Comparison of ENCODE assay signal across 14 cellular contexts in the genomic region with DNA sequence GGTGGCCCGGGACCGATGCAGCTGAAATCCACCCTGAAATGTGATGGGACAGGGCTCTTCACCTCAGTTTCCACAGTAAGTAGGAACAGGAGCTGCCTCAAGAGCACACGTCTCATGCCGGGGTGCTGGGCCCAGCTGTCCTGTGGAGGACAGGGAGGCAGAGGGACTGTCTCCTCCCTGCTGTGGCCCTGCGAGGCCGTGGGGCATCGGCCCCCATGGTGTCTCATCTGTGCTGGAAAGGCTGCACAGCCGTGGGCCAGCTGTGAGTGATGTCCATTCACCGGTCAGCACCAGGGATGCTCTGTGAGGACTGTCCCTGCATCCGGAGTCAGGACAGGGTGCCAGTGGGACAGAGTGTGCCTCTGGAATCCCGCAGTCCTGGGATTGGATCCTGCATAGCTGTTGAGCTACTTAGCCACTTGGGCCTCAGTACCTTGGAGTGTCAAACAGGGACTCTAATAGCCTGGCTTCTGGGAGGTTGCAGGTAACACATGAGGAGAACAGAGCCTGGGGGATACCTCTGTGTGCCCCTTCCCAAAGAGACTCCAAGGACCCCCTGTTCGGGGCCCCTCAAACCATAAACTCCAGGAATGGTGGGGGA. TPM values are rescaled to one million over a fixed set of nuclear protein-coding genes. Genes with fewer than 3 reads are reported as not detected.
DNase-seq lines count a peak whose midpoint lies in the region; ATAC-seq and TF ChIP-seq lines count a peak whose summit lies in the region.
"Had no signal": no experiment of that assay in that cellular context is flagged by ENCODE, and none has a peak within 500 bp of the region (broad histone marks: within the 10 kb centered on the region; RNA-seq: fewer than 3 reads in every experiment).

No MANE protein-coding gene starts in this region.

- TF ChIP-seq CTCF in smooth muscle cell (IDR thresholded peaks at IDR 0.05; ENCODE audit: borderline replicate concordance, insufficient read depth, poor library complexity, severe bottlenecking) (no peak), HFFc6 (IDR thresholded peaks at IDR 0.05) (no peak)

- H3K4me2 ChIP-seq in smooth muscle cell: no peak overlapping the region
- H3K4me2 ChIP-seq: KMS-11 had no signal

- H3K27ac ChIP-seq in smooth muscle cell (ENCODE audit: low read depth): no peak overlapping the region
- H3K27ac ChIP-seq: epithelial cell of prostate, heart left ventricle, KMS-11, testis had no signal

- no peaks in the 10 kb centered on the region for H3K79me2 ChIP-seq in smooth muscle cell (ENCODE audit: low read depth)

- H4K20me1 ChIP-seq in smooth muscle cell (ENCODE audit: low read depth): no peaks in the 10 kb centered on the region

- H3K9me3 ChIP-seq in smooth muscle cell (replicated peaks; ENCODE audit: low read depth): no peaks in the 10 kb centered on the region
- H3K9me3 ChIP-seq: heart left ventricle, testis had no signal

- no peaks in the 10 kb centered on the region for H3F3A ChIP-seq in smooth muscle cell (ENCODE audit: low read depth)

- ATAC-seq in activated naive CD8-positive, alpha-beta T cell treated with anti-CD3 and anti-CD28 coated beads, Interleukin-2, amount 10 ng/mL, durations not matched to agents 7 days and 5 days (ENCODE audit: low read depth): peak; percentile 4
- no peak for ATAC-seq in activated naive CD8-positive, alpha-beta T cell treated with anti-CD3 and anti-CD28 coated beads, Interleukin-2, amount 50 U/mL, for 24 hours
- peak in 3 of 4 experiments; percentile 10 to 36 (median 15) for ATAC-seq in T-cell (replicated peaks in 1 of 4)
- ATAC-seq in left lobe of liver: peak; percentile 6

- no peaks in the 10 kb centered on the region for H3K36me3 Mint-ChIP-seq in activated naive CD8-positive, alpha-beta T cell treated with anti-CD3 and anti-CD28 coated beads, Interleukin-2, amount 10 ng/mL, durations not matched to agents 7 days and 5 days
- H3K36me3 Mint-ChIP-seq in activated naive CD8-positive, alpha-beta T cell treated with anti-CD3 and anti-CD28 coated beads, Interleukin-2, amount 50 U/mL, for 24 hours (ENCODE audit: low read depth): no peaks in the 10 kb centered on the region
- H3K36me3 Mint-ChIP-seq in T-cell (no peaks in the 10 kb centered on the region), HFFc6 (ENCODE audit: low read depth) (no peaks in the 10 kb centered on the region)
- H3K36me3 Mint-ChIP-seq: activated CD4-positive, alpha-beta memory T cell treated with anti-CD3 and anti-CD28 coated beads for 36 hours; stimulated activated memory B cell treated with anti-CD40 and anti-IgM and Interleukin-4, amounts not matched to agents 10 μg/mL and 1 μg/mL and 100 μg/mL, for 72 hours had no signal

- H3K4me1 ChIP-seq in smooth muscle cell (ENCODE audit: low read depth): no peaks in the 10 kb centered on the region
- H3K4me1 ChIP-seq: heart left ventricle, testis had no signal

- H3K27ac Mint-ChIP-seq in activated naive CD8-positive, alpha-beta T cell treated with anti-CD3 and anti-CD28 coated beads, Interleukin-2, amount 10 ng/mL, durations not matched to agents 7 days and 5 days: no peak overlapping the region
- H3K27ac Mint-ChIP-seq in activated naive CD8-positive, alpha-beta T cell treated with anti-CD3 and anti-CD28 coated beads, Interleukin-2, amount 50 U/mL, for 24 hours: no peak overlapping the region
- H3K27ac Mint-ChIP-seq in T-cell (no peak overlapping the region), HFFc6 (no peak overlapping the region)
- H3K27ac Mint-ChIP-seq: activated CD4-positive, alpha-beta memory T cell treated with anti-CD3 and anti-CD28 coated beads for 36 hours; stimulated activated memory B cell treated with anti-CD40 and anti-IgM and Interleukin-4, amounts not matched to agents 10 μg/mL and 1 μg/mL and 100 μg/mL, for 72 hours had no signal

- no peak overlapping the region for H3K9ac ChIP-seq in smooth muscle cell (ENCODE audit: low read depth)
- H3K9ac ChIP-seq: KMS-11 had no signal

- H3K27me3 Mint-ChIP-seq in activated naive CD8-positive, alpha-beta T cell treated with anti-CD3 and anti-CD28 coated beads, Interleukin-2, amount 10 ng/mL, durations not matched to agents 7 days and 5 days: peaks cover 2% of the 10 kb centered on the region
- no peaks in the 10 kb centered on the region for H3K27me3 Mint-ChIP-seq in activated naive CD8-positive, alpha-beta T cell treated with anti-CD3 and anti-CD28 coated beads, Interleukin-2, amount 50 U/mL, for 24 hours
- H3K27me3 Mint-ChIP-seq in T-cell: no peaks in the 10 kb centered on the region
- H3K27me3 Mint-ChIP-seq in HFFc6 (ENCODE audit: insufficient read depth): peaks cover 11% of the 10 kb centered on the region
- H3K27me3 Mint-ChIP-seq: activated CD4-positive, alpha-beta memory T cell treated with anti-CD3 and anti-CD28 coated beads for 36 hours; stimulated activated memory B cell treated with anti-CD40 and anti-IgM and Interleukin-4, amounts not matched to agents 10 μg/mL and 1 μg/mL and 100 μg/mL, for 72 hours had no signal

- DNase-seq in activated naive CD8-positive, alpha-beta T cell treated with anti-CD3 and anti-CD28 coated beads, Interleukin-2, amount 10 ng/mL, durations not matched to agents 7 days and 5 days: no peak
- DNase-seq in activated naive CD8-positive, alpha-beta T cell treated with anti-CD3 and anti-CD28 coated beads, Interleukin-2, amount 50 U/mL, for 24 hours: no peak
- DNase-seq in T-cell: no peak
- no peak for DNase-seq in left lobe of liver (ENCODE audit: low spot score)
- DNase-seq in smooth muscle cell (lab: John Stamatoyannopoulos, UW; ENCODE audit: unreplicated experiment): no peak
- DNase-seq in HFFc6: no peak
- DNase-seq: NCI-H1417 treated with DMSO at 0.1 percent for 48 hours had no signal

- no peak overlapping the region for H3K4me3 Mint-ChIP-seq in activated naive CD8-positive, alpha-beta T cell treated with anti-CD3 and anti-CD28 coated beads, Interleukin-2, amount 10 ng/mL, durations not matched to agents 7 days and 5 days
- no peak overlapping the region for H3K4me3 Mint-ChIP-seq in activated naive CD8-positive, alpha-beta T cell treated with anti-CD3 and anti-CD28 coated beads, Interleukin-2, amount 50 U/mL, for 24 hours
- H3K4me3 Mint-ChIP-seq in T-cell (no peak overlapping the region), HFFc6 (no peak overlapping the region)
- H3K4me3 Mint-ChIP-seq: activated CD4-positive, alpha-beta memory T cell treated with anti-CD3 and anti-CD28 coated beads for 36 hours; stimulated activated memory B cell treated with anti-CD40 and anti-IgM and Interleukin-4, amounts not matched to agents 10 μg/mL and 1 μg/mL and 100 μg/mL, for 72 hours had no signal

- no peaks in the 10 kb centered on the region for H3K36me3 ChIP-seq in smooth muscle cell (ENCODE audit: low read depth)
- H3K36me3 ChIP-seq: heart left ventricle had no signal

- no peaks in the 10 kb centered on the region for H3K27me3 ChIP-seq in smooth muscle cell (ENCODE audit: low read depth)
- H3K27me3 ChIP-seq: testis had no signal

- no peak overlapping the region for H3K4me3 ChIP-seq in smooth muscle cell
- H3K4me3 ChIP-seq: heart left ventricle, testis had no signal

- CTCF ChIA-PET in T-cell (lab: Charles Lee): interaction anchor here (0.6 to 1.2 kb wide), 4 partner anchors 103 to 105 kb away, joined by 3 to 6 read pairs (median 5); no protein-coding TSS in a partner anchor

- 79% methylated on average over 12 of the region's 12 CpGs for WGBS in smooth muscle cell (ENCODE audit: low lambda C conversion rate)

- H3K9me3 Mint-ChIP-seq in activated naive CD8-positive, alpha-beta T cell treated with anti-CD3 and anti-CD28 coated beads, Interleukin-2, amount 10 ng/mL, durations not matched to agents 7 days and 5 days: no peaks in the 10 kb centered on the region
- no peaks in the 10 kb centered on the region for H3K9me3 Mint-ChIP-seq in activated naive CD8-positive, alpha-beta T cell treated with anti-CD3 and anti-CD28 coated beads, Interleukin-2, amount 50 U/mL, for 24 hours
- H3K9me3 Mint-ChIP-seq in T-cell: no peaks in the 10 kb centered on the region
- no peaks in the 10 kb centered on the region for H3K9me3 Mint-ChIP-seq in HFFc6
- H3K9me3 Mint-ChIP-seq: stimulated activated memory B cell treated with anti-CD40 and anti-IgM and Interleukin-4, amounts not matched to agents 10 μg/mL and 1 μg/mL and 100 μg/mL, for 72 hours had no signal

- POLR2A ChIA-PET in activated naive CD8-positive, alpha-beta T cell treated with anti-CD3 and anti-CD28 coated beads, Interleukin-2, amount 10 ng/mL, durations not matched to agents 7 days and 5 days (lab: Charles Lee): interaction anchor here (0.8 to 1.0 kb wide), 2 partner anchors 103 to 104 kb away, joined by 3 to 4 read pairs; no protein-coding TSS in a partner anchor
- POLR2A ChIA-PET in T-cell (lab: Charles Lee): no interaction called here

- H3K4me1 Mint-ChIP-seq in activated naive CD8-positive, alpha-beta T cell treated with anti-CD3 and anti-CD28 coated beads, Interleukin-2, amount 10 ng/mL, durations not matched to agents 7 days and 5 days: peaks cover 2% of the 10 kb centered on the region
- H3K4me1 Mint-ChIP-seq in activated naive CD8-positive, alpha-beta T cell treated with anti-CD3 and anti-CD28 coated beads, Interleukin-2, amount 50 U/mL, for 24 hours: no peaks in the 10 kb centered on the region
- H3K4me1 Mint-ChIP-seq in T-cell (no peaks in the 10 kb centered on the region), HFFc6 (ENCODE audit: low read depth) (no peaks in the 10 kb centered on the region)
- H3K4me1 Mint-ChIP-seq: stimulated activated memory B cell treated with anti-CD40 and anti-IgM and Interleukin-4, amounts not matched to agents 10 μg/mL and 1 μg/mL and 100 μg/mL, for 72 hours had no signal

- no peak overlapping the region for H2AFZ ChIP-seq in smooth muscle cell (ENCODE audit: low read depth)

RNA-seq across cellular contexts. Expression of gene TRPM5, which starts 16.5 kb away (rescaled TPM):
- not detected for total RNA-seq in activated naive CD8-positive, alpha-beta T cell treated with anti-CD3 and anti-CD28 coated beads, Interleukin-2, amount 10 ng/mL, durations not matched to agents 7 days and 5 days
- total RNA-seq in T-cell: under 1 TPM; 0.07 to 0.73 (median 0.22) TPM
- not detected for total RNA-seq in left lobe of liver
- not detected in 2 replicates for total RNA-seq in smooth muscle cell
- 0.06 TPM in 1 of 2 replicates, not detected in the other for polyA plus RNA-seq in smooth muscle cell
- total RNA-seq in HFFc6 (2021; fragmentation: NEBNext Ultra II Directional; extraction: Animal tissue kit (Norgen Biotek cat#: 25700)): not detected
- total RNA-seq: A172; activated CD4-positive, alpha-beta memory T cell treated with anti-CD3 and anti-CD28 coated beads for 36 hours; heart left ventricle had no signal
- polyA plus RNA-seq: heart left ventricle had no signal

RNA-seq across cellular contexts. Expression of gene KCNQ1, which starts 17.0 kb away (rescaled TPM):
- 10 to 100 TPM; 24.2 to 26.6 TPM for total RNA-seq in activated naive CD8-positive, alpha-beta T cell treated with anti-CD3 and anti-CD28 coated beads, Interleukin-2, amount 10 ng/mL, durations not matched to agents 7 days and 5 days
- total RNA-seq in T-cell: 10 to 100 TPM; 20.9 to 32.9 (median 24.0) TPM
- total RNA-seq in left lobe of liver: 2.1 TPM
- 0.45 and 2.3 TPM in 2 replicates for total RNA-seq in smooth muscle cell
- 1.3 and 2.8 TPM in 2 replicates for polyA plus RNA-seq in smooth muscle cell
- total RNA-seq in HFFc6 (2021; fragmentation: NEBNext Ultra II Directional; extraction: Animal tissue kit (Norgen Biotek cat#: 25700)): not detected

RNA-seq across cellular contexts. Expression of gene TSSC4, which starts 27.3 kb away (rescaled TPM):
- total RNA-seq in activated naive CD8-positive, alpha-beta T cell treated with anti-CD3 and anti-CD28 coated beads, Interleukin-2, amount 10 ng/mL, durations not matched to agents 7 days and 5 days: 10 to 100 TPM; 46.8 to 48.2 TPM
- total RNA-seq in T-cell: 10 to 100 TPM; 46.2 to 73.7 (median 64.8) TPM
- total RNA-seq in left lobe of liver: 24.8 TPM
- total RNA-seq in smooth muscle cell: 27.7 and 32.5 TPM in 2 replicates
- polyA plus RNA-seq in smooth muscle cell: 80.2 and 82.3 TPM in 2 replicates
- 10 to 100 TPM; 47.4 to 74.7 (median 62.8) TPM for total RNA-seq in HFFc6 (2021; fragmentation: NEBNext Ultra II Directional; extraction: Animal tissue kit (Norgen Biotek cat#: 25700))

RNA-seq across cellular contexts. Expression of gene CD81, which starts 50.7 kb away (rescaled TPM):
- 100 to 1,000 TPM; 149 to 154 TPM for total RNA-seq in activated naive CD8-positive, alpha-beta T cell treated with anti-CD3 and anti-CD28 coated beads, Interleukin-2, amount 10 ng/mL, durations not matched to agents 7 days and 5 days
- 100 to 1,000 TPM; 124 to 213 (median 146) TPM for total RNA-seq in T-cell
- total RNA-seq in left lobe of liver: 564 TPM
- 191 and 219 TPM in 2 replicates for total RNA-seq in smooth muscle cell
- polyA plus RNA-seq in smooth muscle cell: 519 and 543 TPM in 2 replicates
- 100 to 1,000 TPM; 540 to 738 (median 627) TPM for total RNA-seq in HFFc6 (2021; fragmentation: NEBNext Ultra II Directional; extraction: Animal tissue kit (Norgen Biotek cat#: 25700))
